25 cellular contexts compared by ENCODE assay signal in the genomic region with DNA sequence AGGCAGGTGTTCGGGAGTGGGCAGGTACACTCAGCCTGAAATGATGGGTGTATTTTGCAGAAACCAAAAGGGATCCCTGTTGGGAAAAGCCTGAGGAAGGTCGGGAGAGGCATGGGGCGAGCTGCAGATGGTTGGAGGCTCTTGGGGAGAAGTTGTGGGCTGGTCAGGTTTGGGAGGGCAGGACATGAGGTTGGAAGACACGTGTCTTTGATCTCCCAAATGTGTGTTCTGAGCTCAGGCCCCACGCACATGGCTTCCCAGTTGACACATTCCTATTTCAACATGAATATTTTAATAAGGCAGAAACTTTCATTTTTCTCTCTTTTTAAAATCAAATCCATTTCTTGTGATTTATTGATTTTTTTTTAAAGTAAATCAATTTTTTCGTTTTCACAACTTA.
"Had no signal": no experiment of that assay in that cellular context is flagged by ENCODE, and none has a peak within 500 bp of the region (broad histone marks: within the 10 kb centered on the region; RNA-seq: fewer than 3 reads in every experiment).

No MANE protein-coding gene starts in this region.

- H2AFZ ChIP-seq: hepatocyte had no signal

- DNase-seq: colonic mucosa; cortex of kidney; effector CD8-positive, alpha-beta T cell; effector memory CD8-positive, alpha-beta T cell; endodermal cell; erythroblast; foreskin keratinocyte; heart left ventricle; hypothalamus; left cardiac atrium; left lung; left ventricle myocardium superior; lower lobe of right lung; mesenchymal stem cell; mucosa of descending colon had no signal

- H3K4me1 ChIP-seq: colonic mucosa, foreskin keratinocyte, gastroesophageal sphincter, heart left ventricle, left lung, lower lobe of right lung had no signal

- H3K4me1 Mint-ChIP-seq: mesothelial cell of epicardium had no signal

- H3K79me2 ChIP-seq: hepatocyte had no signal

- H3K27ac Mint-ChIP-seq: dendritic cell treated with granulocyte-macrophage colony-stimulating factor and Interleukin-4, amounts not matched to agents 40 ng/mL and 50 ng/mL, for 4 days; effector memory CD8-positive, alpha-beta T cell; endodermal cell; mesothelial cell of epicardium had no signal

- H3K9me3 Mint-ChIP-seq: dendritic cell treated with granulocyte-macrophage colony-stimulating factor and Interleukin-4, amounts not matched to agents 40 ng/mL and 50 ng/mL, for 4 days; effector memory CD8-positive, alpha-beta T cell had no signal

- H3K27me3 Mint-ChIP-seq: dendritic cell treated with granulocyte-macrophage colony-stimulating factor and Interleukin-4, amounts not matched to agents 40 ng/mL and 50 ng/mL, for 4 days had no signal

- H3K9me3 ChIP-seq: colonic mucosa, gastroesophageal sphincter, left lung, lower lobe of right lung, mucosa of descending colon had no signal

- ATAC-seq: effector memory CD8-positive, alpha-beta T cell; esophagus mucosa; foreskin keratinocyte; gastroesophageal sphincter; left cardiac atrium; left lung; left ventricle myocardium superior; lower lobe of right lung; mucosa of descending colon had no signal

- H3K27ac ChIP-seq: colonic mucosa, epithelial cell of prostate, foreskin keratinocyte, gastroesophageal sphincter, heart left ventricle, hepatocyte, left lung, lower lobe of right lung had no signal

- H3K4me3 ChIP-seq: colonic mucosa, gastroesophageal sphincter, heart left ventricle, hepatocyte, left lung, lower lobe of right lung, mucosa of descending colon had no signal

- H3K36me3 Mint-ChIP-seq: mesothelial cell of epicardium had no signal

- H3K4me2 ChIP-seq: hepatocyte had no signal

- H3K27me3 ChIP-seq: colonic mucosa, foreskin keratinocyte, hepatocyte had no signal

- H3K4me3 Mint-ChIP-seq: dendritic cell treated with granulocyte-macrophage colony-stimulating factor and Interleukin-4, amounts not matched to agents 40 ng/mL and 50 ng/mL, for 4 days; effector memory CD8-positive, alpha-beta T cell; endodermal cell; mesothelial cell of epicardium had no signal

- H3K36me3 ChIP-seq: colonic mucosa, gastroesophageal sphincter, heart left ventricle, left lung, lower lobe of right lung had no signal

- FAIRE-seq: endometrium, frontal cortex, islet of Langerhans, keratinocyte had no signal
